In the genomic region with DNA sequence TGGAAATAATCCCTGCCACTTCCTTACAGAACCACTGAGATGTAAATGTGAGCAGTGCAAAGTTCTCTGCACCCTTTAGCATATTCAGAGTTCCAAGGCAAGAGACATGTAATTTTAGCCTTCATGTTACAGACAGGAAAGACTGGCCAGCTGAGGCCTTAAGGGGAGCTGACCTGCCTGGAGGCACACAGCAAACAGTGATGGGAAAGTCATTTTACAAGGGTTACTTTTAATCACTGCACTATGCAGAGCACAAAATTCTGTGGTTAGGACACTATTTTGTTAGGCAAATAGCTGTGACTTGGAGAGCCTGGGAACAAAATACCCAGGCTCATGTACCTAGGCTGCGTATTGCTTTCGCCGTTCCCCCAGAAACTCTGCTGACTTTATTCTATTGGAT, we compare ENCODE assay signal across 20 cellular contexts. TPM values are rescaled to one million over a fixed set of nuclear protein-coding genes. Genes with fewer than 3 reads are reported as not detected.
DNase-seq lines count a peak whose midpoint lies in the region; ATAC-seq and TF ChIP-seq lines count a peak whose summit lies in the region.
"Had no signal": no experiment of that assay in that cellular context is flagged by ENCODE, and none has a peak within 500 bp of the region (broad histone marks: within the 10 kb centered on the region; RNA-seq: fewer than 3 reads in every experiment).

No MANE protein-coding gene starts in this region.

- no peak for TF ChIP-seq POLR2A in erythroblast (IDR thresholded peaks at IDR 0.05; ENCODE audit: low read length)

- no peak for TF ChIP-seq CTCF in DOHH2 (IDR thresholded peaks at IDR 0.05; ENCODE audit: low read depth, low read length, poor library complexity, severe bottlenecking)
- TF ChIP-seq CTCF in GM13977 (IDR thresholded peaks at IDR 0.05; ENCODE audit: extremely low read depth, insufficient read depth, missing control alignments), result no peak

- H4K20me1 ChIP-seq in DOHH2 (ENCODE audit: control insufficient read depth, insufficient read depth, low read depth, low read length), result no peaks in the 10 kb centered on the region
- H4K20me1 ChIP-seq in Karpas-422 (ENCODE audit: insufficient read depth, low read depth, low read length), result no peaks in the 10 kb centered on the region

- no peak overlapping the region for H3K4me3 ChIP-seq in DOHH2 (ENCODE audit: low read length)
- peak overlapping the region; percentile 44; the same call in 1 of the 2 replicates for H3K4me3 ChIP-seq in Karpas-422 (ENCODE audit: low read length)
- no peak overlapping the region for H3K4me3 ChIP-seq in right cardiac atrium (ENCODE audit: low read length)
- H3K4me3 ChIP-seq: dorsolateral prefrontal cortex, suprapubic skin had no signal

- 97% methylated on average over 3 of the region's 3 CpGs for WGBS in right cardiac atrium

- in situ Hi-C loops in GM13977 (cut with MboI; ENCODE audit: low pct_unique_long_range_greater_than_20kb, low sequenced_read_pairs, unreplicated experiment), result no loop called here

- H3K9me2 ChIP-seq in DOHH2 (replicated peaks; ENCODE audit: control insufficient read depth, low read length), result no peaks in the 10 kb centered on the region
- no peaks in the 10 kb centered on the region for H3K9me2 ChIP-seq in Karpas-422 (replicated peaks; ENCODE audit: insufficient read depth, low read length)

- H3K27me3 ChIP-seq in DOHH2 (ENCODE audit: control insufficient read depth, low read length), result no peaks in the 10 kb centered on the region
- no peaks in the 10 kb centered on the region for H3K27me3 ChIP-seq in Karpas-422 (ENCODE audit: low read length)
- H3K27me3 ChIP-seq in right cardiac atrium (ENCODE audit: control insufficient read depth, insufficient read depth), result no peaks in the 10 kb centered on the region
- H3K27me3 ChIP-seq: dorsolateral prefrontal cortex, suprapubic skin had no signal

- H3K9ac ChIP-seq in Karpas-422 (ENCODE audit: low read length), result peak overlapping the region; percentile 38; the same call in 1 of the 2 replicates

- H3K4me2 ChIP-seq in DOHH2 (ENCODE audit: low read length), result peak overlapping the region; percentile 51
- H3K4me2 ChIP-seq in Karpas-422 (ENCODE audit: low read depth, low read length, poor library complexity, severe bottlenecking), result peak overlapping the region; percentile 58

- no peak overlapping the region for H3K27ac ChIP-seq in DOHH2 (ENCODE audit: low read depth, low read length)
- peak overlapping the region; percentile 84 for H3K27ac ChIP-seq in Karpas-422 (ENCODE audit: low read length)
- peak overlapping the region; percentile 49 for H3K27ac ChIP-seq in right cardiac atrium (ENCODE audit: low read length)
- H3K27ac ChIP-seq: dorsolateral prefrontal cortex, suprapubic skin had no signal

- no peaks in the 10 kb centered on the region for H3K36me3 ChIP-seq in DOHH2 (ENCODE audit: control insufficient read depth, low read length)
- peaks cover 67% of the 10 kb centered on the region for H3K36me3 ChIP-seq in Karpas-422 (ENCODE audit: insufficient read depth, low read length)

- intact Hi-C loops in right cardiac atrium (cut with DNase I), result loop anchor here in 1 of 4 donors (5.0 kb wide), 1 partner anchor 109 kb away; no protein-coding TSS in a partner anchor

- H2AFZ ChIP-seq in Karpas-422 (ENCODE audit: low read length), result no peak overlapping the region

- H3F3A ChIP-seq in DOHH2 (ENCODE audit: control insufficient read depth, insufficient read depth), result no peaks in the 10 kb centered on the region

- ATAC-seq in GM19328 (IDR thresholded peaks at IDR 0.05; ENCODE audit: unreplicated experiment) (peak; percentile 39), right cardiac atrium (no peak)
- ATAC-seq: left colon had no signal

- DNase-seq in Karpas-422 (peak; percentile 70), right cardiac atrium (no peak), erythroblast (lab: John Stamatoyannopoulos, UW) (no peak), GM13977 (ENCODE audit: low spot score) (no peak), GM03348 (ENCODE audit: low spot score) (no peak)
- no peak for DNase-seq in activated CD4-positive, CD25-positive, alpha-beta regulatory T cell (lab: John Stamatoyannopoulos, UW)
- DNase-seq: activated CD4-positive, CD25-positive, alpha-beta regulatory T cell treated with anti-CD3 and anti-CD28 coated beads, Interleukin-2, amount 50 U/mL, for 72 hours; activated effector memory CD4-positive, alpha-beta T cell treated with Interleukin-2 at 50 U/mL for 16 hours; Caco-2; dorsolateral prefrontal cortex; H9; Kasumi-1; left colon; NCI-H1105 treated with DMSO at 0.1 percent for 48 hours; NCI-H524 treated with DMSO at 0.1 percent for 48 hours; OCI-M1; stimulated activated CD4-positive, alpha-beta T cell treated with anti-CD3 and anti-CD28 coated beads, Interleukin-4, amount 100 ng/mL, for 1 hour had no signal

- no peaks in the 10 kb centered on the region for H3K9me3 ChIP-seq in DOHH2 (ENCODE audit: control insufficient read depth, insufficient read depth, low read length)
- H3K9me3 ChIP-seq in Karpas-422 (ENCODE audit: low read length), result no peaks in the 10 kb centered on the region
- no peaks in the 10 kb centered on the region for H3K9me3 ChIP-seq in right cardiac atrium (ENCODE audit: control insufficient read depth, low read length)
- H3K9me3 ChIP-seq: Caco-2, suprapubic skin had no signal

- H3K4me1 ChIP-seq in DOHH2 (ENCODE audit: control insufficient read depth, low read length) (peaks cover 17% of the 10 kb centered on the region), Karpas-422 (ENCODE audit: low read length) (peaks cover 47% of the 10 kb centered on the region), right cardiac atrium (ENCODE audit: control insufficient read depth, insufficient read depth, low read length) (peaks cover 13% of the 10 kb centered on the region)
- H3K4me1 ChIP-seq: Caco-2 had no signal

- H3K79me2 ChIP-seq in DOHH2 (ENCODE audit: control insufficient read depth, low read length), result no peaks in the 10 kb centered on the region
- H3K79me2 ChIP-seq in Karpas-422 (ENCODE audit: low read length), result no peaks in the 10 kb centered on the region

RNA-seq across cellular contexts. Expression of gene TNIP1, which starts 30.2 kb away (rescaled TPM):
- total RNA-seq in Karpas-422 (2014; rRNA removed; shearing (Covaris generic); ENCODE audit: low replicate concordance), result 106 and 205 TPM in 2 replicates
- total RNA-seq in right cardiac atrium, result 10 to 100 TPM; 77.0 to 98.2 (median 86.1) TPM
- polyA plus RNA-seq in right cardiac atrium, result 71.5 TPM

RNA-seq across cellular contexts. Expression of gene ANXA6, which starts 46.6 kb away (rescaled TPM):
- 277 and 387 TPM in 2 replicates for total RNA-seq in Karpas-422 (2014; rRNA removed; shearing (Covaris generic); ENCODE audit: low replicate concordance)
- total RNA-seq in right cardiac atrium, result 100 to 1,000 TPM; 220 to 238 (median 232) TPM
- 203 TPM for polyA plus RNA-seq in right cardiac atrium
